Comparison of ENCODE assay signal across 16 cellular contexts in the genomic region with DNA sequence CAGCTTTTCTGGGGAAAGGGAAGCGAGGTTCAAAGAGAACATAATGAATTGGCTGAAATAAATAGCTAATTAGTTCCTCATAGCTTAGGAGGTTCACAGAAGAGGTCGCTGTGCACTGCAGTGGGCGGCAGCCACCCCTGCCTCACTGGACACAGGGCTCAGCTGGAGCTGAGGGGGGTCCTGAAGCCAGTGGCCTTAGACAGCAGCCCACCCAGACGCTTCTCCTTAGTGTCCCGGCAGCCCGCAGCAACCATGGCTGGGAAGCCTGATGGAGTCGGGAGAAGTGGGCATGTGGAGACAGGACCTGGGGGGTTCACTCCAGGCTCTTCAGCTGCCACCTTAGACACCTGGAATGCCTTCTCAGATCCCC.
DNase-seq lines count a peak whose midpoint lies in the region; ATAC-seq and TF ChIP-seq lines count a peak whose summit lies in the region.
"Had no signal": no experiment of that assay in that cellular context is flagged by ENCODE, and none has a peak within 500 bp of the region (broad histone marks: within the 10 kb centered on the region; RNA-seq: fewer than 3 reads in every experiment).

No MANE protein-coding gene starts in this region.

- H3K4me3 ChIP-seq in neuron (ENCODE audit: low read length) (no peak overlapping the region), thoracic aorta (no peak overlapping the region), gastrocnemius medialis (no peak overlapping the region)
- H3K4me3 ChIP-seq: A549, GM12878 had no signal

- H3K4me1 ChIP-seq in neuron (ENCODE audit: insufficient read depth, low read length) (peaks cover 18% of the 10 kb centered on the region), thoracic aorta (ENCODE audit: control insufficient read depth in 1 of 2, low read depth in 2 of 2) (peaks cover 8 to 24% of the 10 kb centered on the region in 2 donors), gastrocnemius medialis (no peaks in the 10 kb centered on the region)
- H3K4me1 ChIP-seq: A549 had no signal

- H3K27me3 ChIP-seq in neuron (ENCODE audit: insufficient read depth, low read length) = peaks cover 22% of the 10 kb centered on the region
- H3K27me3 ChIP-seq in thoracic aorta (replicated peaks; ENCODE audit: insufficient read depth) = no peaks in the 10 kb centered on the region
- H3K27me3 ChIP-seq in gastrocnemius medialis = no peaks in the 10 kb centered on the region

- TF ChIP-seq POLR2A in gastrocnemius medialis (IDR thresholded peaks at IDR 0.05) = no peak

- peak overlapping the region; percentile 44 for H2AFZ ChIP-seq in neuron (ENCODE audit: low read depth, low read length)

- no peak for ATAC-seq in left lobe of liver
- no peak for ATAC-seq in thoracic aorta (ENCODE audit: insufficient number of reproducible peaks, low FRiP score, low read depth)
- no peak for ATAC-seq in gastrocnemius medialis
- no peak for ATAC-seq in GM18520 (IDR thresholded peaks at IDR 0.05; ENCODE audit: unreplicated experiment)
- ATAC-seq: A549, GM12878 had no signal

- in situ Hi-C loops in gastrocnemius medialis (cut with MboI; ENCODE audit: low sequenced_read_pairs in 4 of 4) = no loop called here

- intact Hi-C loops in gastrocnemius medialis (cut with DNase I; ENCODE audit: low total_unique reads) = no loop called here

- H3K36me3 ChIP-seq in neuron (ENCODE audit: insufficient read depth, low read length) (no peaks in the 10 kb centered on the region), thoracic aorta (no peaks in the 10 kb centered on the region), gastrocnemius medialis (no peaks in the 10 kb centered on the region)

- H3K9me3 ChIP-seq in neuron (ENCODE audit: low read length) = no peaks in the 10 kb centered on the region
- H3K9me3 ChIP-seq in thoracic aorta = no peaks in the 10 kb centered on the region
- no peaks in the 10 kb centered on the region for H3K9me3 ChIP-seq in gastrocnemius medialis
- H3K9me3 ChIP-seq: A549 had no signal

- peak; percentile 26 for DNase-seq in left lobe of liver (ENCODE audit: low spot score)
- no peak for DNase-seq in thoracic aorta (ENCODE audit: low spot score)
- no peak for DNase-seq in gastrocnemius medialis
- DNase-seq in H4 (ENCODE audit: low spot score) = no peak
- DNase-seq: DND-41; KG1; NCI-H1436; NCI-H2029; NCI-H2171; NCI-H446 treated with DMSO at 0.1 percent for 48 hours; NK-92 treated with Interleukin-12 subunit alpha and Interleukin-12 subunit beta, amount 100 ng/mL, for 24 hours had no signal

- peak; percentile 2 for TF ChIP-seq CTCF in thoracic aorta (IDR thresholded peaks at IDR 0.05)
- TF ChIP-seq CTCF in gastrocnemius medialis (IDR thresholded peaks at IDR 0.05 in 4 of 5, conservative IDR thresholded peaks at IDR 0.05 in 1 of 5) = no peak

- H3K27ac ChIP-seq in angular gyrus (ENCODE audit: low read depth, low read length) (peak overlapping the region; percentile 27), thoracic aorta (no peak overlapping the region), gastrocnemius medialis (no peak overlapping the region)
- H3K27ac ChIP-seq: A549 had no signal
